In genomic region chr12:107320929-107321618, GRCh38 we compare ENCODE assay signal across 9 cellular contexts.
DNase-seq lines count a peak whose midpoint lies in the region; ATAC-seq and TF ChIP-seq lines count a peak whose summit lies in the region.
"Had no signal": no experiment of that assay in that cellular context is flagged by ENCODE, and none has a peak within 500 bp of the region (broad histone marks: within the 10 kb centered on the region; RNA-seq: fewer than 3 reads in every experiment).

No MANE protein-coding gene starts in this region.

- no peak overlapping the region for H3K27ac Mint-ChIP-seq in Calu3 (ENCODE audit: unreplicated experiment)

- H4K20me1 ChIP-seq in smooth muscle cell (ENCODE audit: low read depth) = no peaks in the 10 kb centered on the region

- no peak overlapping the region for H3K9ac ChIP-seq in smooth muscle cell (ENCODE audit: low read depth)

- peaks cover 19% of the 10 kb centered on the region for H3K4me1 ChIP-seq in smooth muscle cell (ENCODE audit: low read depth)

- no peaks in the 10 kb centered on the region for H3F3A ChIP-seq in smooth muscle cell (ENCODE audit: low read depth)

- no TSS peak for BruUV-seq in Calu3 (replicated peaks; lab: Mats Ljungman, UMichigan)

- intact Hi-C loops in Calu3 (cut with micrococcal nuclease; ENCODE audit: unreplicated experiment) (no loop called here), left ventricle myocardium superior (cut with micrococcal nuclease) (no loop called here)

- WGBS in smooth muscle cell (ENCODE audit: low lambda C conversion rate) = 2% methylated on average over 33 of the region's 42 CpGs

- no peak for TF ChIP-seq CTCF in Calu3 (IDR thresholded peaks at IDR 0.05; ENCODE audit: unreplicated experiment)
- TF ChIP-seq CTCF in smooth muscle cell (IDR thresholded peaks at IDR 0.05; ENCODE audit: borderline replicate concordance, insufficient read depth, poor library complexity, severe bottlenecking) = no peak

- no peaks in the 10 kb centered on the region for H3K9me3 ChIP-seq in smooth muscle cell (replicated peaks; ENCODE audit: low read depth)
- H3K9me3 ChIP-seq: left lung had no signal

- peaks cover 98% of the 10 kb centered on the region for H3K27me3 ChIP-seq in smooth muscle cell (ENCODE audit: low read depth)

- H3K4me3 ChIP-seq in smooth muscle cell = peak overlapping the region; percentile 65

- DNase-seq in Calu3 (no peak), NOMO-1 treated with DMSO at 0.1 percent for 48 hours (lab: John Stamatoyannopoulos, UW; ENCODE audit: unreplicated experiment) (peak; percentile 54), left ventricle myocardium superior (peak; percentile 52), smooth muscle cell (lab: John Stamatoyannopoulos, UW; ENCODE audit: unreplicated experiment) (no peak), HT-29 (ENCODE audit: low spot score) (no peak), hippocampal formation (lab: John Stamatoyannopoulos, UW) (no peak)
- peak; percentile 28 to 74 (median 63) for DNase-seq in activated naive CD4-positive, alpha-beta T cell (lab: John Stamatoyannopoulos, UW)

- CTCF ChIA-PET in Calu3 (lab: Charles Lee) = interaction anchor here (0.6 to 1.2 kb wide), 4 partner anchors 70 to 135 kb away, joined by 3 to 4 read pairs (median 3); no protein-coding TSS in a partner anchor

- H3K27ac ChIP-seq in smooth muscle cell (ENCODE audit: low read depth) = no peak overlapping the region
- H3K27ac ChIP-seq: left lung had no signal

- H3K4me2 ChIP-seq in smooth muscle cell = peak overlapping the region; percentile 98

- H2AFZ ChIP-seq in smooth muscle cell (ENCODE audit: low read depth) = no peak overlapping the region

- H3K9me3 Mint-ChIP-seq in Calu3 (ENCODE audit: low read depth, unreplicated experiment) = no peaks in the 10 kb centered on the region

- peak overlapping the region; percentile 91 for H3K4me3 Mint-ChIP-seq in Calu3 (ENCODE audit: low read depth, unreplicated experiment)

- H3K36me3 Mint-ChIP-seq in Calu3 (ENCODE audit: insufficient read depth, unreplicated experiment) = peaks cover 19% of the 10 kb centered on the region

- peaks cover 23% of the 10 kb centered on the region for H3K4me1 Mint-ChIP-seq in Calu3 (ENCODE audit: low read depth, unreplicated experiment)

- no peaks in the 10 kb centered on the region for H3K36me3 ChIP-seq in smooth muscle cell (ENCODE audit: low read depth)
- H3K36me3 ChIP-seq: left lung had no signal

- ATAC-seq in left ventricle myocardium superior = no peak
- ATAC-seq in HG02938 (IDR thresholded peaks at IDR 0.05; ENCODE audit: unreplicated experiment) = no peak
- ATAC-seq: left lung had no signal

- no peaks in the 10 kb centered on the region for H3K79me2 ChIP-seq in smooth muscle cell (ENCODE audit: low read depth)

- H3K27me3 Mint-ChIP-seq in Calu3 (ENCODE audit: unreplicated experiment) = peaks cover 56% of the 10 kb centered on the region

Comparison
In these comparisons a context has a peak if more than half of its experiments do, and no peak if none do; other contexts are left out.
1. DNase-seq: peak in NOMO-1 treated with DMSO at 0.1 percent for 48 hours (single experiment), activated naive CD4-positive, alpha-beta T cell (4 of 4) and left ventricle myocardium superior (single experiment); none in Calu3 (single experiment), smooth muscle cell (single experiment), HT-29 (single experiment) and hippocampal formation (0 of 2).